8 cellular contexts compared by ENCODE assay signal in genomic region chr19:48110350-48110966, GRCh38. TPM values are rescaled to one million over a fixed set of nuclear protein-coding genes. Genes with fewer than 3 reads are reported as not detected.
DNase-seq lines count a peak whose midpoint lies in the region; ATAC-seq and TF ChIP-seq lines count a peak whose summit lies in the region.

Gene PLA2G4C (minus strand): TSS chr19:48110817. CDS start chr19:48106529, 4,288 bp downstream.

- TF ChIP-seq RAD21 in IMR-90 (IDR thresholded peaks at IDR 0.05; ENCODE audit: low read length) = no peak

- H3K56ac ChIP-seq in IMR-90 (ENCODE audit: extremely low read depth, insufficient read depth, low read length) = peak within 1 kb of the TSS; percentile 83; the same call in 1 of the 2 replicates

- H3K9me3 ChIP-seq in IMR-90 (ENCODE audit: control insufficient read depth, insufficient read depth, low read length) (no peaks in the 10 kb centered on the region), mucosa of descending colon (no peaks in the 10 kb centered on the region)

- 0% methylated on average over 1 of the region's 27 CpGs; no CpG with 5 or more reads in 1 of the 2 experiments for WGBS in IMR-90 (ENCODE audit: extremely low coverage in 2 of 2, insufficient read length in 1 of 2), 2 experiments

- peak within 1 kb of the TSS; percentile 41 for H2BK20ac ChIP-seq in IMR-90 (ENCODE audit: low read depth, low read length)

- TF ChIP-seq CTCF in IMR-90 (conservative IDR thresholded peaks at IDR 0.05; ENCODE audit: low read depth, low read length) (no peak), epithelial cell of proximal tubule (conservative IDR thresholded peaks at IDR 0.05; ENCODE audit: low read depth, low read length) (no peak), mucosa of descending colon (IDR thresholded peaks at IDR 0.05) (no peak)

- peak within 1 kb of the TSS; percentile 87; the same call in 1 of the 3 replicates for H2BK15ac ChIP-seq in IMR-90 (ENCODE audit: low read depth, low read length)

- peak within 1 kb of the TSS; percentile 98 for H3K14ac ChIP-seq in IMR-90 (replicated peaks; ENCODE audit: low read depth, low read length)

- H3K18ac ChIP-seq in IMR-90 (ENCODE audit: low read depth, low read length) = peak within 1 kb of the TSS; percentile 71

- H3K4ac ChIP-seq in IMR-90 (ENCODE audit: low read depth, low read length) = peak within 1 kb of the TSS; percentile 93

- ATAC-seq in GM18909 (IDR thresholded peaks at IDR 0.05; ENCODE audit: poor library complexity, unreplicated experiment) (peak; percentile 65), IMR-90 (ENCODE audit: low read depth) (peak; percentile 86), mucosa of descending colon (peak; percentile 81)

- peak within 1 kb of the TSS; percentile 89 for H3K23ac ChIP-seq in IMR-90 (ENCODE audit: low read depth, low read length)

- H2AFZ ChIP-seq in IMR-90 (replicated peaks; ENCODE audit: low read length, poor library complexity) = peak within 1 kb of the TSS; percentile 99

- H3K4me2 ChIP-seq in IMR-90 (ENCODE audit: low read depth, low read length) = peak within 1 kb of the TSS; percentile 93

- H2AK9ac ChIP-seq in IMR-90 (replicated peaks; ENCODE audit: low read depth, low read length, poor library complexity) = peak within 1 kb of the TSS; percentile 90

- 0 out of 2 replicates have a peak, but pooled peaks cover 4% of the 10 kb centered on the region for H4K20me1 ChIP-seq in IMR-90 (ENCODE audit: insufficient read depth, low read length)

- H3K9me1 ChIP-seq in IMR-90 (ENCODE audit: insufficient read depth, low read length) = peaks cover 15% of the 10 kb centered on the region

- peak within 1 kb of the TSS; percentile 90 for H2BK120ac ChIP-seq in IMR-90 (ENCODE audit: low read depth, low read length)

- peak within 1 kb of the TSS; percentile 51 for H4K5ac ChIP-seq in IMR-90 (ENCODE audit: low read depth, low read length)

- DNase-seq in A172 (ENCODE audit: low spot score) (peak; percentile 76), IMR-90 (peak; percentile 95), OCI-M1 (lab: John Stamatoyannopoulos, UW) (peak; percentile 94), epithelial cell of proximal tubule (ENCODE audit: low read depth) (peak; percentile 83), mucosa of descending colon (peak; percentile 86 to 88 (median 87))
- DNase-seq in activated T-cell treated with anti-CD3 and anti-CD28 coated beads, Interleukin-2, amount 50 U/mL, for 1 hour = peak; percentile 82
- DNase-seq in stimulated activated CD8-positive, alpha-beta memory T cell treated with anti-CD3 and anti-CD28 coated beads, Interleukin-2, amount 100 ng/mL, for 48 hours (ENCODE audit: low read depth in 2 of 2) = peak; percentile 77 to 79

- H3K4me1 ChIP-seq in IMR-90 (ENCODE audit: control insufficient read depth, insufficient read depth, low read length) (no peaks in the 10 kb centered on the region; the same call in 1 of the 2 replicates), mucosa of descending colon (ENCODE audit: low read depth) (peaks cover 12% of the 10 kb centered on the region)

- peak within 1 kb of the TSS; percentile 77 to 89 for H4K8ac ChIP-seq in IMR-90 (ENCODE audit: low read depth in 2 of 2, low read length in 2 of 2)

- peaks cover 1% of the 10 kb centered on the region; the same call in 1 of the 2 replicates for H3K36me3 ChIP-seq in IMR-90 (ENCODE audit: control insufficient read depth, insufficient read depth, low read length)
- H3K36me3 ChIP-seq in mucosa of descending colon (ENCODE audit: low read depth) = no peaks in the 10 kb centered on the region

- peak; percentile 78; the same call in 1 of the 2 replicates for TF ChIP-seq POLR2A in IMR-90 (IDR thresholded peaks at IDR 0.05; ENCODE audit: low read depth, low read length)

- H3K27me3 ChIP-seq in IMR-90 (ENCODE audit: control insufficient read depth, insufficient read depth, low read length) = no peaks in the 10 kb centered on the region

- dilution Hi-C loops in IMR-90 (cut with HindIII; ENCODE audit: low sequenced_read_pairs, unreplicated experiment) = no loop called here

- peak within 1 kb of the TSS; percentile 98 for H4K91ac ChIP-seq in IMR-90 (ENCODE audit: insufficient read depth, low read depth, low read length)

- H3K4me3 ChIP-seq in IMR-90 (ENCODE audit: insufficient read depth, low read depth, low read length) = peak within 1 kb of the TSS; percentile 57
- H3K4me3 ChIP-seq in epithelial cell of proximal tubule (ENCODE audit: low read depth, low read length) = peak within 1 kb of the TSS; percentile 80
- no peak within 1 kb of the TSS for H3K4me3 ChIP-seq in mucosa of descending colon

- CTCF ChIA-PET in IMR-90 (lab: Yijun Ruan, JAX) = interaction anchor here (0.6 to 1.7 kb wide), 5 partner anchors 9 to 147 kb away, joined by 3 to 8 read pairs (median 5); no protein-coding TSS in a partner anchor

- peak within 1 kb of the TSS; percentile 91 for H3K27ac ChIP-seq in IMR-90 (ENCODE audit: insufficient read depth, low read length)

- H3K9ac ChIP-seq in IMR-90 (ENCODE audit: low read depth, low read length) = peak within 1 kb of the TSS; percentile 79

- peak within 1 kb of the TSS; percentile 67; the same call in 1 of the 2 replicates for H2AK5ac ChIP-seq in IMR-90 (ENCODE audit: low read depth, low read length)

- POLR2A ChIA-PET in IMR-90 (lab: Charles Lee; ENCODE audit: unreplicated experiment) = interaction anchor here (1.0 kb wide), 1 partner anchor 46 kb away, joined by 3 read pairs; no protein-coding TSS in a partner anchor

- intact Hi-C loops in IMR-90 (cut with micrococcal nuclease) = loop anchor here (2.0 kb wide), 1 partner anchor 14 kb away; no protein-coding TSS in a partner anchor
- intact Hi-C loops in mucosa of descending colon (cut with DNase I, micrococcal nuclease) = no loop called here

- peak within 1 kb of the TSS; percentile 96 for H2BK5ac ChIP-seq in IMR-90 (ENCODE audit: low read depth, low read length, poor library complexity, severe bottlenecking)

- BruUV-seq in IMR-90 (replicated peaks; lab: Mats Ljungman, UMichigan) = no TSS peak

- H3K79me1 ChIP-seq in IMR-90 (ENCODE audit: low read depth in 1 of 2, low read length in 2 of 2) = peaks cover 0 to 5% of the 10 kb centered on the region in 2 experiments; a peak in 1 of 4 replicates

- in situ Hi-C loops in IMR-90 (cut with MboI; ENCODE audit: low sequenced_read_pairs) = no loop called here

TF ChIP-seq in IMR-90, 13 proteins besides CTCF, POLR2A, EP300 and RAD21:
- TF ChIP-seq FOS (IDR thresholded peaks at IDR 0.05; ENCODE audit: low read depth, low read length) = no peak
- TF ChIP-seq BHLHE40 (IDR thresholded peaks at IDR 0.05; ENCODE audit: low read depth, low read length) = peak; percentile 79
- TF ChIP-seq CHD1 (IDR thresholded peaks at IDR 0.05; ENCODE audit: low read depth, low read length) = no peak
- TF ChIP-seq, protein P1, sequence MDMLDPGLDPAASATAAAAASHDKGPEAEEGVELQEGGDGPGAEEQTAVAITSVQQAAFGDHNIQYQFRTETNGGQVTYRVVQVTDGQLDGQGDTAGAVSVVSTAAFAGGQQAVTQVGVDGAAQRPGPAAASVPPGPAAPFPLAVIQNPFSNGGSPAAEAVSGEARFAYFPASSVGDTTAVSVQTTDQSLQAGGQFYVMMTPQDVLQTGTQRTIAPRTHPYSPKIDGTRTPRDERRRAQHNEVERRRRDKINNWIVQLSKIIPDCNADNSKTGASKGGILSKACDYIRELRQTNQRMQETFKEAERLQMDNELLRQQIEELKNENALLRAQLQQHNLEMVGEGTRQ (IDR thresholded peaks at IDR 0.05; ENCODE audit: low read depth, low read length) = peak; percentile 97
TF ChIP-seq in IMR-90: peak in this region for 2.

RNA-seq across cellular contexts. Expression of gene PLA2G4C, which starts in this region (rescaled TPM):
- 8.0 and 8.4 TPM in 2 replicates for total RNA-seq in A172 (2014; rRNA removed; shearing (Covaris generic))
- total RNA-seq in IMR-90 (2012; rRNA removed) (4.3 and 5.0 TPM in 2 replicates), epithelial cell of proximal tubule (4.7 and 8.5 TPM in 2 replicates), mucosa of descending colon (10 to 100 TPM in 1 of 3 donors, 1 to 10 TPM in 2; 5.0 to 13.1 (median 7.8) TPM)
- polyA plus RNA-seq in IMR-90 (2012; rRNA removed) = 5.7 and 6.5 TPM in 2 replicates
- polyA plus RNA-seq in IMR-90 (2012; cell fraction: cytosol; rRNA removed) = 4.2 and 6.1 TPM in 2 replicates
- polyA plus RNA-seq in IMR-90 (2012; cell fraction: nucleus; rRNA removed; ENCODE audit: low replicate concordance) = 15.0 and 23.0 TPM in 2 replicates
